ENCODE assay signal across 17 cellular contexts in genomic region chr3:55169608-55170010, GRCh38.
DNase-seq lines count a peak whose midpoint lies in the region; ATAC-seq and TF ChIP-seq lines count a peak whose summit lies in the region.
"Had no signal": no experiment of that assay in that cellular context is flagged by ENCODE, and none has a peak within 500 bp of the region (broad histone marks: within the 10 kb centered on the region; RNA-seq: fewer than 3 reads in every experiment).

No MANE protein-coding gene starts in this region.

- peaks cover 43% of the 10 kb centered on the region for H3K4me1 Mint-ChIP-seq in nephron
- H3K4me1 Mint-ChIP-seq in natural killer cell treated with Interleukin-12 subunit alpha and Interleukin-12 subunit beta and Interleukin-15 and Interleukin-18, amount 100 ng/mL, for 72 hours (ENCODE audit: low read depth in 2 of 2), result no peaks in the 10 kb centered on the region

- no peaks in the 10 kb centered on the region for H3K27me3 ChIP-seq in BJ (ENCODE audit: control insufficient read depth, insufficient read depth, low read length)

- H3K27ac Mint-ChIP-seq in nephron, result peak overlapping the region in 2 of 3 experiments; percentile 2 to 55
- no peak overlapping the region for H3K27ac Mint-ChIP-seq in natural killer cell treated with Interleukin-12 subunit alpha and Interleukin-12 subunit beta and Interleukin-15 and Interleukin-18, amount 100 ng/mL, for 72 hours
- H3K27ac Mint-ChIP-seq: activated naive CD8-positive, alpha-beta T cell; CD4-positive, alpha-beta T cell; progenitor cell of endocrine pancreas; stimulated activated naive CD8-positive, alpha-beta T cell treated with anti-CD3 and anti-CD28 coated beads, Interleukin-15, Interleukin-2, amounts not matched to agents 100 ng/mL and 50 ng/mL, for 24 hours had no signal

- POLR2A ChIA-PET in BJ (lab: Charles Lee), result interaction anchor here (0.5 to 2.5 kb wide), 22 partner anchors 9 to 741 kb away, joined by 3 to 20 read pairs (median 4); partner anchors contain the start of gene WNT5A

- H3K36me3 Mint-ChIP-seq in nephron (ENCODE audit: low read depth), result no peaks in the 10 kb centered on the region
- no peaks in the 10 kb centered on the region for H3K36me3 Mint-ChIP-seq in natural killer cell treated with Interleukin-12 subunit alpha and Interleukin-12 subunit beta and Interleukin-15 and Interleukin-18, amount 100 ng/mL, for 72 hours
- H3K36me3 Mint-ChIP-seq: activated naive CD8-positive, alpha-beta T cell had no signal

- TF ChIP-seq CTCF in BJ (IDR thresholded peaks at IDR 0.05; ENCODE audit: insufficient read depth, low read depth, low read length), result no peak
- no peak for TF ChIP-seq CTCF in nephron (IDR thresholded peaks at IDR 0.05; ENCODE audit: unreplicated experiment in 3 of 3)

- H3K9me3 Mint-ChIP-seq in nephron, result peaks cover 11% of the 10 kb centered on the region
- H3K9me3 Mint-ChIP-seq in natural killer cell treated with Interleukin-12 subunit alpha and Interleukin-12 subunit beta and Interleukin-15 and Interleukin-18, amount 100 ng/mL, for 72 hours, result peaks cover 11% of the 10 kb centered on the region

- H3K4me3 Mint-ChIP-seq in nephron, result no peak overlapping the region
- H3K4me3 Mint-ChIP-seq in natural killer cell treated with Interleukin-12 subunit alpha and Interleukin-12 subunit beta and Interleukin-15 and Interleukin-18, amount 100 ng/mL, for 72 hours, result no peak overlapping the region
- H3K4me3 Mint-ChIP-seq: activated naive CD8-positive, alpha-beta T cell; CD4-positive, alpha-beta T cell; stimulated activated naive CD8-positive, alpha-beta T cell treated with anti-CD3 and anti-CD28 coated beads, Interleukin-15, Interleukin-2, amounts not matched to agents 100 ng/mL and 50 ng/mL, for 24 hours had no signal

- no peak overlapping the region for H3K4me3 ChIP-seq in BJ (ENCODE audit: low read depth, low read length)

- DNase-seq in BJ (ENCODE audit: low read depth) (peak; percentile 100), NCI-H226 (peak; percentile 96), dedifferentiated amniotic fluid mesenchymal stem cell (ENCODE audit: extremely low spot score) (peak; percentile 94), D341Med (ENCODE audit: low spot score) (no peak), NCI-H187 (lab: John Stamatoyannopoulos, UW) (no peak)
- DNase-seq in natural killer cell treated with Interleukin-12 subunit alpha and Interleukin-12 subunit beta and Interleukin-15 and Interleukin-18, amount 100 ng/mL, for 72 hours (ENCODE audit: low spot score), result no peak
- DNase-seq: CD4-positive, alpha-beta T cell; hypothalamus; NCI-H1048; NCI-H510A; Right ventricle myocardium superior; stimulated activated CD4-positive, alpha-beta T cell treated with anti-CD3 and anti-CD28 coated beads, Interleukin-4, amount 100 ng/mL, for 1 hour had no signal

- H3K27me3 Mint-ChIP-seq in nephron (ENCODE audit: low read depth), result peaks cover 7% of the 10 kb centered on the region
- H3K27me3 Mint-ChIP-seq in natural killer cell treated with Interleukin-12 subunit alpha and Interleukin-12 subunit beta and Interleukin-15 and Interleukin-18, amount 100 ng/mL, for 72 hours, result no peaks in the 10 kb centered on the region
- H3K27me3 Mint-ChIP-seq: activated naive CD8-positive, alpha-beta T cell; CD4-positive, alpha-beta T cell; stimulated activated naive CD8-positive, alpha-beta T cell treated with anti-CD3 and anti-CD28 coated beads, Interleukin-15, Interleukin-2, amounts not matched to agents 100 ng/mL and 50 ng/mL, for 24 hours had no signal

- ATAC-seq in HG03457 (IDR thresholded peaks at IDR 0.05; ENCODE audit: unreplicated experiment), result no peak
- no peak for ATAC-seq in natural killer cell treated with Interleukin-12 subunit alpha and Interleukin-12 subunit beta and Interleukin-15 and Interleukin-18, amount 100 ng/mL, for 72 hours

- no peaks in the 10 kb centered on the region for H3K36me3 ChIP-seq in BJ (ENCODE audit: control insufficient read depth, insufficient read depth, low read length)

- CTCF ChIA-PET in BJ (lab: Yijun Ruan, JAX), result interaction anchor here (0.7 to 4.9 kb wide), 11 partner anchors 11 to 389 kb away, joined by 3 to 29 read pairs (median 3); no protein-coding TSS in a partner anchor

Comparison
In these comparisons a context has a peak if more than half of its experiments do, and no peak if none do; other contexts are left out.
1. DNase-seq: peak in BJ (single experiment), NCI-H226 (single experiment) and dedifferentiated amniotic fluid mesenchymal stem cell (single experiment); none in D341Med (single experiment), natural killer cell treated with Interleukin-12 subunit alpha and Interleukin-12 subunit beta and Interleukin-15 and Interleukin-18, amount 100 ng/mL, for 72 hours (single experiment) and NCI-H187 (0 of 2).
2. H3K27ac Mint-ChIP-seq: peak in nephron (2 of 3); none in natural killer cell treated with Interleukin-12 subunit alpha and Interleukin-12 subunit beta and Interleukin-15 and Interleukin-18, amount 100 ng/mL, for 72 hours (0 of 2).